Comparison of ENCODE assay signal across 8 cellular contexts in the genomic region with DNA sequence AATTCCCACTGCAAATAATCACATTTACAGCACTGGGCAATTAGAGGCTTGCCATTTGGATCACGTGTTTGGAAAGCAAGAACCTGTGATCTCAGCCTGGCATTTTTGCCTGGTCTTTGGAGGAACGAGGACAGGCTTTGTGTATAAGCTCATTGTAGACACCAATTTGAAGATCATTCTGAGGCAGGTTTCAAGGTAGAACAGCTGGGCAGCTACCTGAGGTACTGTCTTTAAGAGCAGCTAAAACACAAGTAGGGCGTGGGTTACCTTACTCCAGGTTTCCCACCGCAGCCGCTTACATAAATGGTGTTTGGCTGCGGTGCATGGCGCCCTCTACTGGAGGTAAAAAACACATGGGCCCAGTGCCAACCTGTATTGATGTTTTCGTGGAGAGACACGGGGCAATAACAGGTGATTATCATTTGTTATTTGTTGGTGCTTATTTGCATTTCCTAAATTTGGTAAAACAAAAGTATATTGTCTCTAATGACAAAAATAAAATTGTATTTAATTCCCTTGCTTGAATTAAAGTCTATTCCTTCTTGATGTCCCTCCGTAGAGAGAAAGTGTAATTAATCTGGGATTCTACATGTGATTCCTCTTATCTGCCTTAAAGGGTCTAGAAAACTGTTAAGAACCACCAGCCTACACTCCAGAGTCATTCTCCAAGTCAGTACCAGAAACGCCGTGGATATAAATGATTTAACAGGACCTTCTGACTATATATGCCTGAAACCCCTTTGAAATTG.
DNase-seq lines count a peak whose midpoint lies in the region; ATAC-seq, FAIRE-seq and TF ChIP-seq lines count a peak whose summit lies in the region.

No MANE protein-coding gene starts in this region.

- no peak overlapping the region for H2BK20ac ChIP-seq in H1 (ENCODE audit: low read length)

- H3K18ac ChIP-seq in H1 (ENCODE audit: extremely low read depth, low read length) (no peak overlapping the region), mesendoderm (ENCODE audit: low read length) (no peak overlapping the region)

- peaks cover 10 to 13% of the 10 kb centered on the region in 2 donors for H3K27me3 Mint-ChIP-seq in CD4-positive, alpha-beta memory T cell
- H3K27me3 Mint-ChIP-seq in activated CD8-positive, alpha-beta T cell treated with anti-CD3 and anti-CD28 coated beads for 36 hours: peaks cover 4% of the 10 kb centered on the region

- peaks cover 7% of the 10 kb centered on the region for H3K4me1 ChIP-seq in CD4-positive, alpha-beta memory T cell (ENCODE audit: insufficient read depth, low read length)
- H3K4me1 ChIP-seq in H1 (replicated peaks in 1 of 4; ENCODE audit: control insufficient read depth in 3 of 4, insufficient read depth in 4 of 4, low read length in 3 of 4) (no peaks in the 10 kb centered on the region), mesendoderm (ENCODE audit: control insufficient read depth, low read depth, low read length) (no peaks in the 10 kb centered on the region)

- H3K27me3 ChIP-seq in CD4-positive, alpha-beta memory T cell (ENCODE audit: insufficient read depth, low read length): no peaks in the 10 kb centered on the region
- H3K27me3 ChIP-seq in H1 (replicated peaks in 1 of 4; ENCODE audit: control insufficient read depth in 3 of 4, extremely low read depth in 1 of 4, insufficient read depth in 3 of 4, low read length in 3 of 4) (no peaks in the 10 kb centered on the region), mesendoderm (ENCODE audit: insufficient read depth, low read length, poor library complexity) (no peaks in the 10 kb centered on the region)

- no peak for TF ChIP-seq EP300 in H1 (IDR thresholded peaks at IDR 0.05; ENCODE audit: borderline replicate concordance in 1 of 2, low read depth in 2 of 2, low read length in 2 of 2)

- H2BK5ac ChIP-seq in H1 (ENCODE audit: low read depth, low read length) (no peak overlapping the region), mesendoderm (ENCODE audit: low read length) (no peak overlapping the region)

- no peak overlapping the region for H3K27ac ChIP-seq in CD4-positive, alpha-beta memory T cell (ENCODE audit: low read depth, low read length)
- H3K27ac ChIP-seq in H1 (ENCODE audit: low read depth, low read length) (no peak overlapping the region), mesendoderm (ENCODE audit: low read depth, low read length) (no peak overlapping the region)

- H2AK5ac ChIP-seq in H1 (ENCODE audit: low read depth, low read length) (no peak overlapping the region), mesendoderm (ENCODE audit: low read length) (no peak overlapping the region)

- peak; percentile 88 for TF ChIP-seq CTCF in activated CD8-positive, alpha-beta T cell treated with anti-CD3 and anti-CD28 coated beads for 36 hours (IDR thresholded peaks at IDR 0.05)
- peak; percentile 78 to 85 (median 83) for TF ChIP-seq CTCF in H1 (IDR thresholded peaks at IDR 0.05; ENCODE audit: control extremely low read depth in 1 of 3, insufficient read depth in 1 of 3, low read depth in 1 of 3, low read length in 3 of 3)

- peaks cover 0 to 10% (median 5%) of the 10 kb centered on the region in 8 donors for H3K9me3 Mint-ChIP-seq in CD4-positive, alpha-beta memory T cell
- H3K9me3 Mint-ChIP-seq in activated CD8-positive, alpha-beta T cell treated with anti-CD3 and anti-CD28 coated beads for 36 hours: peaks cover 9% of the 10 kb centered on the region

- H2AFZ ChIP-seq in H1 (ENCODE audit: low read length): peak overlapping the region; percentile 98; the same call in 1 of the 2 replicates

- H3K27ac Mint-ChIP-seq in CD4-positive, alpha-beta memory T cell: no peak overlapping the region
- no peak overlapping the region for H3K27ac Mint-ChIP-seq in activated CD8-positive, alpha-beta T cell treated with anti-CD3 and anti-CD28 coated beads for 36 hours

- H3K9ac ChIP-seq in H1 (replicated peaks in 1 of 4; ENCODE audit: extremely low read depth in 1 of 4, low read depth in 3 of 4, low read length in 3 of 4) (no peak overlapping the region), mesendoderm (ENCODE audit: low read length) (no peak overlapping the region)

- H4K20me1 ChIP-seq in H1 (replicated peaks in 1 of 2; ENCODE audit: control insufficient read depth in 1 of 2, insufficient read depth in 2 of 2, low read length in 2 of 2): no peaks in the 10 kb centered on the region

- no peak overlapping the region for H3K4me2 ChIP-seq in H1 (ENCODE audit: insufficient read depth in 1 of 2, low read depth in 2 of 2, low read length in 2 of 2)
- H3K4me2 ChIP-seq in mesendoderm (ENCODE audit: low read length): no peak overlapping the region

- CTCF ChIA-PET in CD4-positive, alpha-beta memory T cell (lab: Charles Lee; ENCODE audit: partially characterized antibody): interaction anchor here (0.6 to 2.5 kb wide), 33 partner anchors 9 to 385 kb away, joined by 3 to 21 read pairs (median 4); a partner anchor contains a TSS
- CTCF ChIA-PET in activated CD8-positive, alpha-beta T cell treated with anti-CD3 and anti-CD28 coated beads for 36 hours (lab: Charles Lee): interaction anchor here (0.7 to 2.3 kb wide), 56 partner anchors 8 to 1328 kb away, joined by 3 to 35 read pairs (median 4); a partner anchor contains a TSS
- CTCF ChIA-PET in H1 (lab: Charles Lee; ENCODE audit: partially characterized antibody): interaction anchor here (0.6 to 5.3 kb wide), 47 partner anchors 8 to 368 kb away, joined by 3 to 71 read pairs (median 4); a partner anchor contains a TSS

- H3K23ac ChIP-seq in H1 (ENCODE audit: insufficient read length) (no peak overlapping the region), mesendoderm (ENCODE audit: low read length) (no peak overlapping the region)

- POLR2A ChIA-PET in CD4-positive, alpha-beta memory T cell (lab: Charles Lee; ENCODE audit: partially characterized antibody): interaction anchor here (1.5 kb wide), 1 partner anchor 391 kb away, joined by 3 read pairs; no protein-coding TSS in a partner anchor
- POLR2A ChIA-PET in activated CD8-positive, alpha-beta T cell treated with anti-CD3 and anti-CD28 coated beads for 36 hours (lab: Charles Lee): interaction anchor here (0.6 kb wide), 2 partner anchors 44 to 104 kb away, joined by 4 read pairs; no protein-coding TSS in a partner anchor
- POLR2A ChIA-PET in H1 (lab: Charles Lee; ENCODE audit: partially characterized antibody): interaction anchor here (1.2 to 1.6 kb wide), 2 partner anchors 11 to 154 kb away, joined by 3 to 4 read pairs; no protein-coding TSS in a partner anchor

- intact Hi-C loops in CD4-positive, alpha-beta memory T cell (cut with micrococcal nuclease): loop anchor here (1.0 to 10.0 kb wide), 6 partner anchors 66 to 1036 kb away; a partner anchor contains a TSS
- intact Hi-C loops in activated CD8-positive, alpha-beta T cell treated with anti-CD3 and anti-CD28 coated beads for 36 hours (cut with micrococcal nuclease): loop anchor here (2.0 to 10.0 kb wide), 3 partner anchors 66 to 386 kb away; a partner anchor contains a TSS

- H3K79me2 ChIP-seq in H1 (ENCODE audit: control insufficient read depth in 1 of 2, insufficient read depth in 2 of 2, low read length in 2 of 2) (no peaks in the 10 kb centered on the region), mesendoderm (ENCODE audit: control insufficient read depth, insufficient read depth, low read length) (no peaks in the 10 kb centered on the region)

- no peak overlapping the region for H3K14ac ChIP-seq in H1 (ENCODE audit: insufficient read length)

- peak overlapping the region in 2 of 8 donors; percentile 4 to 34 for H3K4me3 Mint-ChIP-seq in CD4-positive, alpha-beta memory T cell
- H3K4me3 Mint-ChIP-seq in activated CD8-positive, alpha-beta T cell treated with anti-CD3 and anti-CD28 coated beads for 36 hours: no peak overlapping the region

- H2BK15ac ChIP-seq in H1 (ENCODE audit: low read length) (no peak overlapping the region), mesendoderm (replicated peaks; ENCODE audit: low read depth) (no peak overlapping the region)

- peaks cover 0 to 5% (median 1%) of the 10 kb centered on the region in 4 donors for H3K4me1 Mint-ChIP-seq in CD4-positive, alpha-beta memory T cell
- H3K4me1 Mint-ChIP-seq in activated CD8-positive, alpha-beta T cell treated with anti-CD3 and anti-CD28 coated beads for 36 hours (ENCODE audit: low read depth): peaks cover 3% of the 10 kb centered on the region

- H3K36me3 Mint-ChIP-seq in CD4-positive, alpha-beta memory T cell: no peaks in the 10 kb centered on the region
- H3K36me3 Mint-ChIP-seq in activated CD8-positive, alpha-beta T cell treated with anti-CD3 and anti-CD28 coated beads for 36 hours (ENCODE audit: low read depth): no peaks in the 10 kb centered on the region

- no peaks in the 10 kb centered on the region for H3K23me2 ChIP-seq in H1 (ENCODE audit: low read depth, low read length)

- no peaks in the 10 kb centered on the region for H3K36me3 ChIP-seq in CD4-positive, alpha-beta memory T cell (ENCODE audit: insufficient read depth, low read length)
- H3K36me3 ChIP-seq in H1 (ENCODE audit: control insufficient read depth in 2 of 4, insufficient read depth in 4 of 4, low read length in 3 of 4) (no peaks in the 10 kb centered on the region), mesendoderm (ENCODE audit: control insufficient read depth, insufficient read depth, low read length) (no peaks in the 10 kb centered on the region)

- no peak for TF ChIP-seq POLR2A in H1 (IDR thresholded peaks at IDR 0.05; ENCODE audit: control extremely low read depth in 1 of 2, low read depth in 2 of 2, low read length in 2 of 2)

- ATAC-seq in HG02938 (IDR thresholded peaks at IDR 0.05; ENCODE audit: unreplicated experiment): peak; percentile 51
- ATAC-seq in activated CD8-positive, alpha-beta T cell treated with anti-CD3 and anti-CD28 coated beads for 36 hours: peak; percentile 90
- ATAC-seq in HG02588 (IDR thresholded peaks at IDR 0.05; ENCODE audit: unreplicated experiment): no peak

- no peak overlapping the region for H3K4me3 ChIP-seq in CD4-positive, alpha-beta memory T cell (ENCODE audit: low read length in 2 of 2)
- no peak overlapping the region for H3K4me3 ChIP-seq in H1 (ENCODE audit: extremely low read depth in 1 of 4, insufficient read depth in 2 of 4, low read depth in 3 of 4, low read length in 4 of 4)
- H3K4me3 ChIP-seq in mesendoderm (ENCODE audit: low read length): no peak overlapping the region

- H3K56ac ChIP-seq in H1 (replicated peaks; ENCODE audit: insufficient read length, low read depth, low read length) (no peak overlapping the region), mesendoderm (ENCODE audit: low read length) (no peak overlapping the region)

- H3K79me1 ChIP-seq in H1 (ENCODE audit: low read depth, low read length) (no peaks in the 10 kb centered on the region), mesendoderm (ENCODE audit: low read length) (no peaks in the 10 kb centered on the region)

- peak; percentile 68 to 76 (median 71) for DNase-seq in CD4-positive, alpha-beta memory T cell
- DNase-seq in NCI-H748 (lab: John Stamatoyannopoulos, UW; ENCODE audit: unreplicated experiment): peak; percentile 81
- peak; percentile 83 for DNase-seq in activated CD8-positive, alpha-beta T cell treated with anti-CD3 and anti-CD28 coated beads for 36 hours
- DNase-seq in H1 (ENCODE audit: low read depth in 1 of 2, low spot score in 2 of 2): peak; percentile 17 to 81
- peak; percentile 77 for DNase-seq in mesendoderm
- DNase-seq in stimulated activated CD8-positive, alpha-beta memory T cell treated with anti-CD3 and anti-CD28 coated beads, Interleukin-15, amount 100 ng/mL, for 4 hours (ENCODE audit: low read depth in 2 of 2): peak; percentile 17 to 32

- H3K4ac ChIP-seq in H1 (replicated peaks; ENCODE audit: insufficient read length, low read depth, low read length): no peak overlapping the region
- no peak overlapping the region for H3K4ac ChIP-seq in mesendoderm (ENCODE audit: low read depth, low read length)

- FAIRE-seq in H1 (lab: Jason Lieb, UNC): peak; percentile 52

- H2BK120ac ChIP-seq in H1 (replicated peaks; ENCODE audit: low read depth, low read length) (no peak overlapping the region), mesendoderm (ENCODE audit: low read depth, low read length) (no peak overlapping the region)

- no peak overlapping the region for H4K91ac ChIP-seq in H1 (replicated peaks; ENCODE audit: insufficient read length, low read length)

- H4K5ac ChIP-seq in H1 (ENCODE audit: insufficient read length, low read depth, low read length): no peak overlapping the region
- no peak overlapping the region for H4K5ac ChIP-seq in mesendoderm (ENCODE audit: low read length)

- WGBS in H1 (ENCODE audit: extremely low coverage in 1 of 2, insufficient coverage in 1 of 2, insufficient read length in 1 of 2, insufficient replicate concordance in 2 of 2, low coverage in 1 of 2, low lambda C conversion rate in 2 of 2, missing lambda C conversion rate in 1 of 2), 2 experiments: 40% methylated on average over 12 of the region's 12 CpGs; no CpG with 5 or more reads in 1 of the 2 experiments
- no CpG with 5 or more reads among the region's 12 CpGs for WGBS in mesendoderm (ENCODE audit: extremely low coverage, insufficient coverage, low lambda C conversion rate)

- H3K9me3 ChIP-seq in CD4-positive, alpha-beta memory T cell (ENCODE audit: control insufficient read depth in 1 of 2, low read length in 2 of 2): no peaks in the 10 kb centered on the region
- H3K9me3 ChIP-seq in H1 (ENCODE audit: insufficient read depth in 2 of 2, low read depth in 1 of 2, low read length in 1 of 2): peaks cover 10 to 12% of the 10 kb centered on the region in 2 experiments; a peak in 3 of 4 replicates

- H2BK12ac ChIP-seq in H1 (ENCODE audit: low read depth, low read length): no peak overlapping the region

- TF ChIP-seq RAD21 in H1 (IDR thresholded peaks at IDR 0.05 in 1 of 2, conservative IDR thresholded peaks at IDR 0.05 in 1 of 2; ENCODE audit: low read depth in 2 of 2, low read length in 2 of 2): peak; percentile 91 to 96

- H4K8ac ChIP-seq in H1 (ENCODE audit: extremely low read depth, insufficient read depth, low read length): no peak overlapping the region
- H4K8ac ChIP-seq in mesendoderm (ENCODE audit: low read depth, low read length): no peak overlapping the region

Comparison
In these comparisons a context has a peak if more than half of its experiments do, and no peak if none do; other contexts are left out.
1. DNase-seq: peak in every context shown above with its lines; median percentile 83 in activated CD8-positive, alpha-beta T cell treated with anti-CD3 and anti-CD28 coated beads for 36 hours; 81 in NCI-H748; 77 in mesendoderm; 71 in CD4-positive, alpha-beta memory T cell; 49 in H1; 24 in stimulated activated CD8-positive, alpha-beta memory T cell treated with anti-CD3 and anti-CD28 coated beads, Interleukin-15, amount 100 ng/mL, for 4 hours.